In the genomic region with DNA sequence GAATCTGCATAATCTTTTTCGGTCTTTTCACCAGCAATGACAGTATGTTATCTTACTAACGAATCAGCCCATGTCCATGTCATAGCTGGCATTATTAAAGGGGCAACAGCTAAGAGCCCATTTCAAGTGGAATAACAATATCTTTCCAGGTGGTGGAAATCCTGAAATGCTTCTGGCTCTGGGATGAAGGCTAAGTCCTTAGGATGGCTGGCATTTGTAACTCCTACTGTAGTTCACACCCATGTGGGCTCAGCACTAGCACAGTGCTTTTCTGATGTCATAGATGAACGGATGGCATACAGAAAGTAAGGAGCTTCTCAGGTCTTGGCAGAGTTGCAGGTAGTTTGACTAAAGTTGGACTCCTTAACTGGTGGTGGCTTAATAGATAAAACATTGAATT, we compare ENCODE assay signal across 10 cellular contexts. TPM values are rescaled to one million over a fixed set of nuclear protein-coding genes. Genes with fewer than 3 reads are reported as not detected.
"Had no signal": no experiment of that assay in that cellular context is flagged by ENCODE, and none has a peak within 500 bp of the region (broad histone marks: within the 10 kb centered on the region; RNA-seq: fewer than 3 reads in every experiment).

No MANE protein-coding gene starts in this region.

- H3K4me3 Mint-ChIP-seq: HFFc6, IgD-negative memory B cell had no signal

- H3K9me3 ChIP-seq: HAP-1 had no signal

- DNase-seq: GM23248, H7, HFFc6, KBM-7 had no signal

- H3K9me3 Mint-ChIP-seq: HFFc6 had no signal

- H3K27ac ChIP-seq: GM23248, HL-60 had no signal

- H2AFZ ChIP-seq: GM23248 had no signal

- H3K36me3 Mint-ChIP-seq: IgD-negative memory B cell had no signal

- H3K4me1 ChIP-seq: HAP-1 had no signal

- H3K36me3 ChIP-seq: HAP-1 had no signal

- H3K4me3 ChIP-seq: GM23248, HAP-1 had no signal

- ATAC-seq: HCT116, HepG2 had no signal

- H3K27ac Mint-ChIP-seq: HFFc6, IgD-negative memory B cell had no signal

- H3K9ac ChIP-seq: GM23248 had no signal

RNA-seq across cellular contexts. Expression of gene TMEM200C, which starts 10.0 kb away (rescaled TPM):
- total RNA-seq: GM23248, HFFc6, HT1080 had no signal
- polyA plus RNA-seq: GM23248, HepG2, IgD-negative memory B cell had no signal
